ENCODE assay signal across 1 cellular context in the genomic region with DNA sequence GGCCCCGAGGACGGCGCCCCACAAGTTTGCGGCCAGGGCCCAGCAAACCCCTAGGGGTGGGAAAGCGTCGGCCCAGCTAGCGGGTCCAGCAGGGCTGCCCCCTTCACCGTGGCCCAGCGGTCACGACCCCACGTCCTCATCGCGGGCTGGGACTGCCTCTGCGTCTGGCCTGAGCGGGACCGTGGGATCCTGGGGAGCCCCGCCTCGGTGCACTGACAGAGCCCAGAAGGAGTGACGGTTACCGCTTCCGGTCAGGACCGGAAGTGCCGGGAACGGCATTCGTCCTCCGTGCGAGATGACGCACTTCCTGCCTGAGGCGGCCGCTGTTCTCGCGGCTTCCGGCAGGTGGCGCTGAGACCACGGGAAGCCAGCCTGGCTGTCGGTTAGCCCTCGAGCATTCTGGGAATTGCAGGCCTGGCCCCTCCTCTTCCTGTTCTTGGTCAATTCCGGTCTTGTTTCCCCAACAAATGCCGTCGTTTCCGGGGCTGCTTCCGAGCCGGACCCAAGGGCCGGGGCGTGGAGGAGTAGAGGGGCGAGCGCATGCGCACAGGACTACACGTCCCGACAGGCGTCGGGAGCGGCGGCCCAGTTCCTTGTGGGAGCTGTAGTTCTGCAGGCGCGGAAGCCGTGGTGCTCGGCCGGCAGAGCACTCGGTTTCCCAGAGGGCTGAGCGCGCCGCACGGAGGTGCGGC.
A peak's percentile ranks its signal among the peaks of the same experiment; 100 is the strongest.
TF ChIP-seq lines count a peak whose summit lies in the region.

A gene (plus strand): TSS at position 682 of the 692 bp plus-strand sequence. CDS start 1,884 bp downstream, outside the sequence.

TF ChIP-seq in K562, 482 proteins besides CTCF, POLR2A, EP300 and RAD21 (continued from another document and continues in another):
- TF ChIP-seq, protein P1, sequence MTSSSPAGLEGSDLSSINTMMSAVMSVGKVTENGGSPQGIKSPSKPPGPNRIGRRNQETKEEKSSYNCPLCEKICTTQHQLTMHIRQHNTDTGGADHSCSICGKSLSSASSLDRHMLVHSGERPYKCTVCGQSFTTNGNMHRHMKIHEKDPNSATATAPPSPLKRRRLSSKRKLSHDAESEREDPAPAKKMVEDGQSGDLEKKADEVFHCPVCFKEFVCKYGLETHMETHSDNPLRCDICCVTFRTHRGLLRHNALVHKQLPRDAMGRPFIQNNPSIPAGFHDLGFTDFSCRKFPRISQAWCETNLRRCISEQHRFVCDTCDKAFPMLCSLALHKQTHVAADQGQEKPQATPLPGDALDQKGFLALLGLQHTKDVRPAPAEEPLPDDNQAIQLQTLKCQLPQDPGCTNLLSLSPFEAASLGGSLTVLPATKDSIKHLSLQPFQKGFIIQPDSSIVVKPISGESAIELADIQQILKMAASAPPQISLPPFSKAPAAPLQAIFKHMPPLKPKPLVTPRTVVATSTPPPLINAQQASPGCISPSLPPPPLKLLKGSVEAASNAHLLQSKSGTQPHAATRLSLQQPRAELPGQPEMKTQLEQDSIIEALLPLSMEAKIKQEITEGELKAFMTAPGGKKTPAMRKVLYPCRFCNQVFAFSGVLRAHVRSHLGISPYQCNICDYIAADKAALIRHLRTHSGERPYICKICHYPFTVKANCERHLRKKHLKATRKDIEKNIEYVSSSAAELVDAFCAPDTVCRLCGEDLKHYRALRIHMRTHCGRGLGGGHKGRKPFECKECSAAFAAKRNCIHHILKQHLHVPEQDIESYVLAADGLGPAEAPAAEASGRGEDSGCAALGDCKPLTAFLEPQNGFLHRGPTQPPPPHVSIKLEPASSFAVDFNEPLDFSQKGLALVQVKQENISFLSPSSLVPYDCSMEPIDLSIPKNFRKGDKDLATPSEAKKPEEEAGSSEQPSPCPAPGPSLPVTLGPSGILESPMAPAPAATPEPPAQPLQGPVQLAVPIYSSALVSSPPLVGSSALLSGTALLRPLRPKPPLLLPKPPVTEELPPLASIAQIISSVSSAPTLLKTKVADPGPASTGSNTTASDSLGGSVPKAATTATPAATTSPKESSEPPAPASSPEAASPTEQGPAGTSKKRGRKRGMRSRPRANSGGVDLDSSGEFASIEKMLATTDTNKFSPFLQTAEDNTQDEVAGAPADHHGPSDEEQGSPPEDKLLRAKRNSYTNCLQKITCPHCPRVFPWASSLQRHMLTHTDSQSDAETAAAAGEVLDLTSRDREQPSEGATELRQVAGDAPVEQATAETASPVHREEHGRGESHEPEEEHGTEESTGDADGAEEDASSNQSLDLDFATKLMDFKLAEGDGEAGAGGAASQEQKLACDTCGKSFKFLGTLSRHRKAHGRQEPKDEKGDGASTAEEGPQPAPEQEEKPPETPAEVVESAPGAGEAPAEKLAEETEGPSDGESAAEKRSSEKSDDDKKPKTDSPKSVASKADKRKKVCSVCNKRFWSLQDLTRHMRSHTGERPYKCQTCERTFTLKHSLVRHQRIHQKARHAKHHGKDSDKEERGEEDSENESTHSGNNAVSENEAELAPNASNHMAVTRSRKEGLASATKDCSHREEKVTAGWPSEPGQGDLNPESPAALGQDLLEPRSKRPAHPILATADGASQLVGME (CRISPR knock-in tag; IDR thresholded peaks at IDR 0.05) = peak; percentile 80
- TF ChIP-seq, protein P2, sequence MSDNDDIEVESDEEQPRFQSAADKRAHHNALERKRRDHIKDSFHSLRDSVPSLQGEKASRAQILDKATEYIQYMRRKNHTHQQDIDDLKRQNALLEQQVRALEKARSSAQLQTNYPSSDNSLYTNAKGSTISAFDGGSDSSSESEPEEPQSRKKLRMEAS (CRISPR knock-in tag; IDR thresholded peaks at IDR 0.05) = peak; percentile 58
- TF ChIP-seq SRF (CRISPR knock-in tag; IDR thresholded peaks at IDR 0.05) (peak; percentile 38 to 84; a peak in 1 of 4 replicates), ZNF780A (CRISPR knock-in tag; IDR thresholded peaks at IDR 0.05) (no peak), ZNF717 (CRISPR knock-in tag; IDR thresholded peaks at IDR 0.05) (no peak), RBM22 (IDR thresholded peaks at IDR 0.05; ENCODE audit: low read depth, low read length, poor library complexity, severe bottlenecking) (no peak), MCM2 (IDR thresholded peaks at IDR 0.05; ENCODE audit: low read depth) (no peak), NR1H2 (CRISPR knock-in tag; IDR thresholded peaks at IDR 0.05) (0 out of 2 replicates have a peak, but pooled peaks have one; percentile 18), PTRF (tag; IDR thresholded peaks at IDR 0.05) (no peak), POLR3G (IDR thresholded peaks at IDR 0.05; ENCODE audit: extremely low read depth, insufficient read length, insufficient replicate concordance) (no peak), CBFA2T3 (IDR thresholded peaks at IDR 0.05) (no peak), CREB1 (IDR thresholded peaks at IDR 0.05) (peak; percentile 95), CREB1 (CRISPR knock-in tag; IDR thresholded peaks at IDR 0.05) (peak; percentile 98), XRCC5 (IDR thresholded peaks at IDR 0.05; ENCODE audit: low read depth, low read length) (peak; percentile 97), ESRRA (IDR thresholded peaks at IDR 0.05; ENCODE audit: borderline replicate concordance, low read depth) (peak; percentile 91), FOXK2 (conservative IDR thresholded peaks at IDR 0.05 in 1 of 2, IDR thresholded peaks at IDR 0.05 in 1 of 2; ENCODE audit: low read depth in 2 of 2) (peak; percentile 93), ZSCAN29 (IDR thresholded peaks at IDR 0.05) (no peak), NEUROD1 (IDR thresholded peaks at IDR 0.05; ENCODE audit: borderline replicate concordance, low read depth, low read length, partially characterized antibody) (peak; percentile 45), ZNF436 (CRISPR knock-in tag; IDR thresholded peaks at IDR 0.05) (no peak; the same call in 1 of the 2 replicates), EP400 (IDR thresholded peaks at IDR 0.05) (peak; percentile 87), PRMT5 (CRISPR knock-in tag; IDR thresholded peaks at IDR 0.05) (no peak), TGIF2 (CRISPR knock-in tag; IDR thresholded peaks at IDR 0.05) (no peak), PML (IDR thresholded peaks at IDR 0.05; ENCODE audit: low read length) (0 out of 2 replicates have a peak, but pooled peaks have one; percentile 63), LARP7 (IDR thresholded peaks at IDR 0.05) (no peak)
- TF ChIP-seq, protein P3, sequence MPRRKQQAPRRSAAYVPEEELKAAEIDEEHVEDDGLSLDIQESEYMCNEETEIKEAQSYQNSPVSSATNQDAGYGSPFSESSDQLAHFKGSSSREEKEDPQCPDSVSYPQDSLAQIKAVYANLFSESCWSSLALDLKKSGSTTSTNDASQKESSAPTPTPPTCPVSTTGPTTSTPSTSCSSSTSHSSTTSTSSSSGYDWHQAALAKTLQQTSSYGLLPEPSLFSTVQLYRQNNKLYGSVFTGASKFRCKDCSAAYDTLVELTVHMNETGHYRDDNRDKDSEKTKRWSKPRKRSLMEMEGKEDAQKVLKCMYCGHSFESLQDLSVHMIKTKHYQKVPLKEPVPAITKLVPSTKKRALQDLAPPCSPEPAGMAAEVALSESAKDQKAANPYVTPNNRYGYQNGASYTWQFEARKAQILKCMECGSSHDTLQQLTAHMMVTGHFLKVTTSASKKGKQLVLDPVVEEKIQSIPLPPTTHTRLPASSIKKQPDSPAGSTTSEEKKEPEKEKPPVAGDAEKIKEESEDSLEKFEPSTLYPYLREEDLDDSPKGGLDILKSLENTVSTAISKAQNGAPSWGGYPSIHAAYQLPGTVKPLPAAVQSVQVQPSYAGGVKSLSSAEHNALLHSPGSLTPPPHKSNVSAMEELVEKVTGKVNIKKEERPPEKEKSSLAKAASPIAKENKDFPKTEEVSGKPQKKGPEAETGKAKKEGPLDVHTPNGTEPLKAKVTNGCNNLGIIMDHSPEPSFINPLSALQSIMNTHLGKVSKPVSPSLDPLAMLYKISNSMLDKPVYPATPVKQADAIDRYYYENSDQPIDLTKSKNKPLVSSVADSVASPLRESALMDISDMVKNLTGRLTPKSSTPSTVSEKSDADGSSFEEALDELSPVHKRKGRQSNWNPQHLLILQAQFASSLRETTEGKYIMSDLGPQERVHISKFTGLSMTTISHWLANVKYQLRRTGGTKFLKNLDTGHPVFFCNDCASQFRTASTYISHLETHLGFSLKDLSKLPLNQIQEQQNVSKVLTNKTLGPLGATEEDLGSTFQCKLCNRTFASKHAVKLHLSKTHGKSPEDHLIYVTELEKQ (CRISPR knock-in tag; IDR thresholded peaks at IDR 0.05) = no peak
- TF ChIP-seq, protein P4, sequence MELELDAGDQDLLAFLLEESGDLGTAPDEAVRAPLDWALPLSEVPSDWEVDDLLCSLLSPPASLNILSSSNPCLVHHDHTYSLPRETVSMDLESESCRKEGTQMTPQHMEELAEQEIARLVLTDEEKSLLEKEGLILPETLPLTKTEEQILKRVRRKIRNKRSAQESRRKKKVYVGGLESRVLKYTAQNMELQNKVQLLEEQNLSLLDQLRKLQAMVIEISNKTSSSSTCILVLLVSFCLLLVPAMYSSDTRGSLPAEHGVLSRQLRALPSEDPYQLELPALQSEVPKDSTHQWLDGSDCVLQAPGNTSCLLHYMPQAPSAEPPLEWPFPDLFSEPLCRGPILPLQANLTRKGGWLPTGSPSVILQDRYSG (tag; conservative IDR thresholded peaks at IDR 0.05; ENCODE audit: low read depth) = no peak
- TF ChIP-seq, protein P5, sequence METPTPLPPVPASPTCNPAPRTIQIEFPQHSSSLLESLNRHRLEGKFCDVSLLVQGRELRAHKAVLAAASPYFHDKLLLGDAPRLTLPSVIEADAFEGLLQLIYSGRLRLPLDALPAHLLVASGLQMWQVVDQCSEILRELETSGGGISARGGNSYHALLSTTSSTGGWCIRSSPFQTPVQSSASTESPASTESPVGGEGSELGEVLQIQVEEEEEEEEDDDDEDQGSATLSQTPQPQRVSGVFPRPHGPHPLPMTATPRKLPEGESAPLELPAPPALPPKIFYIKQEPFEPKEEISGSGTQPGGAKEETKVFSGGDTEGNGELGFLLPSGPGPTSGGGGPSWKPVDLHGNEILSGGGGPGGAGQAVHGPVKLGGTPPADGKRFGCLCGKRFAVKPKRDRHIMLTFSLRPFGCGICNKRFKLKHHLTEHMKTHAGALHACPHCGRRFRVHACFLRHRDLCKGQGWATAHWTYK (CRISPR knock-in tag; IDR thresholded peaks at IDR 0.05) = peak; percentile 82; the same call in 1 of the 2 replicates
- TF ChIP-seq, protein P6, sequence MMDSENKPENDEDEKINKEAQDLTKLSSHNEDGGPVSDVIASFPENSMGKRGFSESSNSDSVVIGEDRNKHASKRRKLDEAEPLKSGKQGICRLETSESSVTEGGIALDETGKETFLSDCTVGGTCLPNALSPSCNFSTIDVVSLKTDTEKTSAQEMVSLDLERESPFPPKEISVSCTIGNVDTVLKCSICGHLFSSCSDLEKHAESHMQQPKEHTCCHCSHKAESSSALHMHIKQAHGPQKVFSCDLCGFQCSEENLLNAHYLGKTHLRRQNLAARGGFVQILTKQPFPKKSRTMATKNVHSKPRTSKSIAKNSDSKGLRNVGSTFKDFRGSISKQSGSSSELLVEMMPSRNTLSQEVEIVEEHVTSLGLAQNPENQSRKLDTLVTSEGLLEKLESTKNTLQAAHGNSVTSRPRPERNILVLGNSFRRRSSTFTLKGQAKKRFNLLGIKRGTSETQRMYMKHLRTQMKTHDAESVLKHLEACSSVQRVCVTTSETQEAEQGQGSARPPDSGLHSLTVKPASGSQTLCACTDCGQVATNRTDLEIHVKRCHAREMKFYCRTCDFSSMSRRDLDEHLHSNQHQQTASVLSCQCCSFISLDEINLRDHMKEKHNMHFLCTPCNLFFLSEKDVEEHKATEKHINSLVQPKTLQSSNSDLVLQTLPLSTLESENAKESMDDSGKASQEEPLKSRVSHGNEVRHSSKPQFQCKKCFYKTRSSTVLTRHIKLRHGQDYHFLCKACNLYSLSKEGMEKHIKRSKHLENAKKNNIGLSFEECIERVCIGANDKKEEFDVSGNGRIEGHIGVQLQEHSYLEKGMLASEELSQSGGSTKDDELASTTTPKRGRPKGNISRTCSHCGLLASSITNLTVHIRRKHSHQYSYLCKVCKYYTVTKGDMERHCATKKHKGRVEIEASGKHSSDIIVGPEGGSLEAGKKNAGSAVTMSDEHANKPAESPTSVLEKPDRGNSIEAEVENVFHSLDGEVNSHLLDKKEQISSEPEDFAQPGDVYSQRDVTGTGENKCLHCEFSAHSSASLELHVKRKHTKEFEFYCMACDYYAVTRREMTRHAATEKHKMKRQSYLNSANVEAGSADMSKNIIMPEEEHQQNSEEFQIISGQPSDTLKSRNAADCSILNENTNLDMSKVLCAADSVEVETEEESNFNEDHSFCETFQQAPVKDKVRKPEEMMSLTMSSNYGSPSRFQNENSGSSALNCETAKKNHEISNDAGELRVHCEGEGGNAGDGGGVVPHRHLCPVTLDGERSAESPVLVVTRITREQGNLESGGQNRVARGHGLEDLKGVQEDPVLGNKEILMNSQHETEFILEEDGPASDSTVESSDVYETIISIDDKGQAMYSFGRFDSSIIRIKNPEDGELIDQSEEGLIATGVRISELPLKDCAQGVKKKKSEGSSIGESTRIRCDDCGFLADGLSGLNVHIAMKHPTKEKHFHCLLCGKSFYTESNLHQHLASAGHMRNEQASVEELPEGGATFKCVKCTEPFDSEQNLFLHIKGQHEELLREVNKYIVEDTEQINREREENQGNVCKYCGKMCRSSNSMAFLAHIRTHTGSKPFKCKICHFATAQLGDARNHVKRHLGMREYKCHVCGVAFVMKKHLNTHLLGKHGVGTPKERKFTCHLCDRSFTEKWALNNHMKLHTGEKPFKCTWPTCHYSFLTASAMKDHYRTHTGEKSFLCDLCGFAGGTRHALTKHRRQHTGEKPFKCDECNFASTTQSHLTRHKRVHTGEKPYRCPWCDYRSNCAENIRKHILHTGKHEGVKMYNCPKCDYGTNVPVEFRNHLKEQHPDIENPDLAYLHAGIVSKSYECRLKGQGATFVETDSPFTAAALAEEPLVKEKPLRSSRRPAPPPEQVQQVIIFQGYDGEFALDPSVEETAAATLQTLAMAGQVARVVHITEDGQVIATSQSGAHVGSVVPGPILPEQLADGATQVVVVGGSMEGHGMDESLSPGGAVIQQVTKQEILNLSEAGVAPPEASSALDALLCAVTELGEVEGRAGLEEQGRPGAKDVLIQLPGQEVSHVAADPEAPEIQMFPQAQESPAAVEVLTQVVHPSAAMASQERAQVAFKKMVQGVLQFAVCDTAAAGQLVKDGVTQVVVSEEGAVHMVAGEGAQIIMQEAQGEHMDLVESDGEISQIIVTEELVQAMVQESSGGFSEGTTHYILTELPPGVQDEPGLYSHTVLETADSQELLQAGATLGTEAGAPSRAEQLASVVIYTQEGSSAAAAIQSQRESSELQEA (IDR thresholded peaks at IDR 0.05; ENCODE audit: low read depth) = no peak
- TF ChIP-seq, protein P7, sequence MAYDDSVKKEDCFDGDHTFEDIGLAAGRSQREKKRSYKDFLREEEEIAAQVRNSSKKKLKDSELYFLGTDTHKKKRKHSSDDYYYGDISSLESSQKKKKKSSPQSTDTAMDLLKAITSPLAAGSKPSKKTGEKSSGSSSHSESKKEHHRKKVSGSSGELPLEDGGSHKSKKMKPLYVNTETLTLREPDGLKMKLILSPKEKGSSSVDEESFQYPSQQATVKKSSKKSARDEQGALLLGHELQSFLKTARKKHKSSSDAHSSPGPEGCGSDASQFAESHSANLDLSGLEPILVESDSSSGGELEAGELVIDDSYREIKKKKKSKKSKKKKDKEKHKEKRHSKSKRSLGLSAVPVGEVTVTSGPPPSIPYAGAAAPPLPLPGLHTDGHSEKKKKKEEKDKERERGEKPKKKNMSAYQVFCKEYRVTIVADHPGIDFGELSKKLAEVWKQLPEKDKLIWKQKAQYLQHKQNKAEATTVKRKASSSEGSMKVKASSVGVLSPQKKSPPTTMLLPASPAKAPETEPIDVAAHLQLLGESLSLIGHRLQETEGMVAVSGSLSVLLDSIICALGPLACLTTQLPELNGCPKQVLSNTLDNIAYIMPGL (CRISPR knock-in tag; IDR thresholded peaks at IDR 0.05) = no peak; the same call in 1 of the 2 replicates
- TF ChIP-seq, protein P8, sequence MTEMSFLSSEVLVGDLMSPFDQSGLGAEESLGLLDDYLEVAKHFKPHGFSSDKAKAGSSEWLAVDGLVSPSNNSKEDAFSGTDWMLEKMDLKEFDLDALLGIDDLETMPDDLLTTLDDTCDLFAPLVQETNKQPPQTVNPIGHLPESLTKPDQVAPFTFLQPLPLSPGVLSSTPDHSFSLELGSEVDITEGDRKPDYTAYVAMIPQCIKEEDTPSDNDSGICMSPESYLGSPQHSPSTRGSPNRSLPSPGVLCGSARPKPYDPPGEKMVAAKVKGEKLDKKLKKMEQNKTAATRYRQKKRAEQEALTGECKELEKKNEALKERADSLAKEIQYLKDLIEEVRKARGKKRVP (CRISPR knock-in tag; IDR thresholded peaks at IDR 0.05) = 0 out of 2 replicates have a peak, but pooled peaks have one; percentile 10
